In genomic region chr2:12152888-12153287, GRCh38 we compare ENCODE assay signal across 22 cellular contexts.
A peak's percentile ranks its signal among the peaks of the same experiment; 100 is the strongest.
DNase-seq lines count a peak whose midpoint lies in the region; ATAC-seq, FAIRE-seq and TF ChIP-seq lines count a peak whose summit lies in the region.
"Had no signal": no experiment of that assay in that cellular context is flagged by ENCODE, and none has a peak within 500 bp of the region (broad histone marks: within the 10 kb centered on the region; RNA-seq: fewer than 3 reads in every experiment).

No MANE protein-coding gene starts in this region.

- H3K4me2 ChIP-seq in HepG2 (ENCODE audit: low read depth, low read length) (no peak overlapping the region), K562 (ENCODE audit: insufficient read depth, low read length) (no peak overlapping the region)
- H3K4me2 ChIP-seq: A549; BLaER1 treated with 17β-estradiol and CSF1 and Interleukin-3, amounts not matched to agents 10 nM and 100 nM had no signal

- in situ Hi-C loops in HepG2 (cut with HindIII; ENCODE audit: extremely low pct_ligation_motif_present, low pct_unique_long_range_greater_than_20kb) (no loop called here), K562 (cut with MboI) (loop anchor here (25.0 kb wide), 1 partner anchor 559 kb away; the partner anchor contains the start of gene TRIB2)

- no peaks in the 10 kb centered on the region for H3K9me1 ChIP-seq in K562 (ENCODE audit: control insufficient read depth, insufficient read depth, low read length)

- ATAC-seq in HepG2 (no peak), right lobe of liver (no peak), K562 (no peak), GM18868 (IDR thresholded peaks at IDR 0.05; ENCODE audit: unreplicated experiment) (no peak)
- ATAC-seq: A549; CD8-positive, alpha-beta T cell had no signal

- TF ChIP-seq EP300 in HepG2 (IDR thresholded peaks at IDR 0.05; ENCODE audit: low read depth in 2 of 2, low read length in 2 of 2) (no peak), HepG2 (CRISPR knock-in tag; IDR thresholded peaks at IDR 0.05; ENCODE audit: borderline replicate concordance) (no peak), K562 (IDR thresholded peaks at IDR 0.05; ENCODE audit: low read length) (no peak)

- H3K4me3 ChIP-seq in HepG2 (replicated peaks in 1 of 3; ENCODE audit: insufficient read depth in 1 of 3, low read depth in 2 of 3, low read length in 3 of 3) (no peak overlapping the region), right lobe of liver (no peak overlapping the region), K562 (no peak overlapping the region), A673 (ENCODE audit: low read depth, low read length, poor library complexity, severe bottlenecking) (no peak overlapping the region)
- H3K4me3 ChIP-seq: A549; BLaER1 treated with 17β-estradiol and CSF1 and Interleukin-3, amounts not matched to agents 10 nM and 100 nM had no signal

- H3K79me2 ChIP-seq in HepG2 (ENCODE audit: insufficient read depth, low read length): no peaks in the 10 kb centered on the region
- no peaks in the 10 kb centered on the region for H3K79me2 ChIP-seq in K562 (ENCODE audit: control insufficient read depth, insufficient read depth, low read length)

- BruUV-seq in HepG2 (replicated peaks; lab: Mats Ljungman, UMichigan) (no TSS peak), K562 (replicated peaks; lab: Mats Ljungman, UMichigan) (no TSS peak), A673 (replicated peaks; lab: Mats Ljungman, UMichigan) (no TSS peak)

- WGBS in HepG2 (ENCODE audit: low lambda C conversion rate): 22% methylated on average over 3 of the region's 3 CpGs
- WGBS in right lobe of liver (ENCODE audit: insufficient coverage, low coverage, low lambda C conversion rate, missing lambda C conversion rate): 46% methylated on average over 3 of the region's 3 CpGs
- 49% methylated on average over 3 of the region's 3 CpGs for WGBS in K562 (ENCODE audit: insufficient coverage, low coverage, missing lambda C conversion rate)

- FAIRE-seq in HepG2 (lab: Jason Lieb, UNC) (no peak), K562 (lab: Jason Lieb, UNC) (no peak)
- FAIRE-seq: A549, D721Med, G401.6, GM12891 had no signal

- H4K20me1 ChIP-seq in HepG2 (ENCODE audit: insufficient read depth, low read length): no peaks in the 10 kb centered on the region
- H4K20me1 ChIP-seq in K562 (replicated peaks; ENCODE audit: control insufficient read depth, insufficient read depth, low read length): no peaks in the 10 kb centered on the region
- H4K20me1 ChIP-seq: BLaER1 treated with 17β-estradiol and CSF1 and Interleukin-3, amounts not matched to agents 10 nM and 100 nM had no signal

- POLR2A ChIA-PET in HepG2 (lab: Yijun Ruan, JAX): no interaction called here
- POLR2A ChIA-PET in K562 (lab: Yijun Ruan, JAX): interaction anchor here (1.4 kb wide), 1 partner anchor 13 kb away, joined by 3 read pairs; no protein-coding TSS in a partner anchor
- POLR2A ChIA-PET in A673 (lab: Charles Lee; ENCODE audit: low non-redundant PET): no interaction called here

- H3K27ac ChIP-seq in HepG2 (ENCODE audit: extremely low read length, insufficient read depth, low read length) (no peak overlapping the region), right lobe of liver (no peak overlapping the region), K562 (ENCODE audit: extremely low read depth, low read depth, low read length) (no peak overlapping the region), A673 (ENCODE audit: low read depth, low read length, poor library complexity, severe bottlenecking) (no peak overlapping the region)
- H3K27ac ChIP-seq: 22Rv1; A549; BLaER1 treated with 17β-estradiol and CSF1 and Interleukin-3, amounts not matched to agents 10 nM and 100 nM; C4-2B had no signal

- H3K9me3 ChIP-seq in HepG2 (ENCODE audit: low read length): no peaks in the 10 kb centered on the region
- no peaks in the 10 kb centered on the region for H3K9me3 ChIP-seq in right lobe of liver
- no peaks in the 10 kb centered on the region for H3K9me3 ChIP-seq in K562 (replicated peaks; ENCODE audit: control insufficient read depth, insufficient read depth, low read depth, low read length)
- no peaks in the 10 kb centered on the region for H3K9me3 ChIP-seq in A673 (ENCODE audit: low read depth, low read length, poor library complexity, severe bottlenecking)
- H3K9me3 ChIP-seq: A549, Caco-2 had no signal

- peak; percentile 10 for DNase-seq in DMS153 (lab: John Stamatoyannopoulos, UW)
- no peak for DNase-seq in DMS153 treated with DMSO at 0.1 percent for 48 hours (lab: John Stamatoyannopoulos, UW; ENCODE audit: unreplicated experiment)
- no peak for DNase-seq in HepG2 (ENCODE audit: low spot score)
- DNase-seq in right lobe of liver: no peak
- peak; percentile 46 for DNase-seq in NCI-H748 (lab: John Stamatoyannopoulos, UW; ENCODE audit: unreplicated experiment)
- DNase-seq in K562 (ENCODE audit: extremely low read depth in 1 of 4, low spot score in 3 of 4): no peak
- no peak for DNase-seq in A673 (ENCODE audit: low spot score)
- DNase-seq: ACHN; Caco-2; Calu3; CD4-positive, alpha-beta T cell; CD8-positive, alpha-beta T cell; DMS79 treated with DMSO at 0.1 percent for 48 hours; GF-D8 had no signal

- no peak for TF ChIP-seq RAD21 in HepG2 (CRISPR knock-in tag; IDR thresholded peaks at IDR 0.05)
- TF ChIP-seq RAD21 in K562 (CRISPR knock-in tag; conservative IDR thresholded peaks at IDR 0.05 in 1 of 2, IDR thresholded peaks at IDR 0.05 in 1 of 2): no peak

- TF ChIP-seq CTCF in HepG2 (CRISPR knock-in tag; IDR thresholded peaks at IDR 0.05) (no peak), right lobe of liver (IDR thresholded peaks at IDR 0.05) (no peak), K562 (IDR thresholded peaks at IDR 0.05 in 2 of 3, conservative IDR thresholded peaks at IDR 0.05 in 1 of 3; ENCODE audit: insufficient read depth in 2 of 3, low read depth in 1 of 3, low read length in 3 of 3) (no peak), A673 (conservative IDR thresholded peaks at IDR 0.05; ENCODE audit: low read depth, low read length) (no peak)

- H2AFZ ChIP-seq in HepG2 (ENCODE audit: low read length): no peak overlapping the region
- H2AFZ ChIP-seq in K562 (ENCODE audit: low read depth, low read length): no peak overlapping the region

- no peak for TF ChIP-seq POLR2A in HepG2 (IDR thresholded peaks at IDR 0.05; ENCODE audit: insufficient read depth in 1 of 2, low read depth in 2 of 2, low read length in 2 of 2)
- no peak for TF ChIP-seq POLR2A in right lobe of liver (IDR thresholded peaks at IDR 0.05)
- no peak for TF ChIP-seq POLR2A in K562 (conservative IDR thresholded peaks at IDR 0.05)

- intact Hi-C loops in HepG2 (cut with micrococcal nuclease; ENCODE audit: unreplicated experiment) (no loop called here), right lobe of liver (cut with DNase I) (no loop called here), K562 (cut with micrococcal nuclease) (no loop called here), A673 (cut with micrococcal nuclease; ENCODE audit: unreplicated experiment) (no loop called here)

- H3K9ac ChIP-seq in HepG2 (ENCODE audit: insufficient read depth, low read depth, low read length) (no peak overlapping the region), K562 (ENCODE audit: insufficient read depth in 1 of 2, low read depth in 2 of 2, low read length in 2 of 2) (no peak overlapping the region)
- H3K9ac ChIP-seq: BLaER1 treated with 17β-estradiol and CSF1 and Interleukin-3, amounts not matched to agents 10 nM and 100 nM had no signal

- H3K4me1 ChIP-seq in HepG2 (ENCODE audit: insufficient read depth, low read length): no peaks in the 10 kb centered on the region
- no peaks in the 10 kb centered on the region for H3K4me1 ChIP-seq in right lobe of liver
- peaks cover 5 to 21% of the 10 kb centered on the region in 2 experiments for H3K4me1 ChIP-seq in K562 (replicated peaks in 1 of 2; ENCODE audit: control insufficient read depth in 2 of 2, insufficient read depth in 2 of 2, low read length in 2 of 2)
- peaks cover 27% of the 10 kb centered on the region for H3K4me1 ChIP-seq in A673 (ENCODE audit: insufficient read depth, low read length, poor library complexity, severe bottlenecking)
- H3K4me1 ChIP-seq: A549, Caco-2 had no signal

- CTCF ChIA-PET in HepG2 (lab: Yijun Ruan, JAX; ENCODE audit: low intra/inter-chr PET ratio, low total read pairs) (no interaction called here), K562 (lab: Yijun Ruan, JAX; ENCODE audit: low intra/inter-chr PET ratio) (no interaction called here), A673 (lab: Charles Lee) (no interaction called here)

- H3K36me3 ChIP-seq in HepG2 (replicated peaks in 1 of 2; ENCODE audit: control insufficient read depth in 1 of 2, insufficient read depth in 2 of 2, low read length in 2 of 2) (no peaks in the 10 kb centered on the region), right lobe of liver (no peaks in the 10 kb centered on the region), K562 (ENCODE audit: control insufficient read depth, insufficient read depth, low read length) (no peaks in the 10 kb centered on the region), A673 (ENCODE audit: insufficient read depth, low read length, poor library complexity, severe bottlenecking) (no peaks in the 10 kb centered on the region)
- H3K36me3 ChIP-seq: BLaER1 treated with 17β-estradiol and CSF1 and Interleukin-3, amounts not matched to agents 10 nM and 100 nM had no signal

- H3K27me3 ChIP-seq in HepG2 (ENCODE audit: control insufficient read depth in 1 of 2, insufficient read depth in 2 of 2, low read length in 2 of 2): no peaks in the 10 kb centered on the region
- no peaks in the 10 kb centered on the region for H3K27me3 ChIP-seq in right lobe of liver
- no peaks in the 10 kb centered on the region for H3K27me3 ChIP-seq in K562 (ENCODE audit: control insufficient read depth in 2 of 2, insufficient read depth in 2 of 2, low read length in 2 of 2)
- H3K27me3 ChIP-seq in A673 (replicated peaks; ENCODE audit: insufficient read depth, low read depth, low read length, poor library complexity): no peaks in the 10 kb centered on the region
- H3K27me3 ChIP-seq: BLaER1 treated with 17β-estradiol and CSF1 and Interleukin-3, amounts not matched to agents 10 nM and 100 nM had no signal

TF ChIP-seq in HepG2, 621 proteins besides CTCF, POLR2A, EP300 and RAD21:
- TF ChIP-seq ASH2L (IDR thresholded peaks at IDR 0.05; ENCODE audit: insufficient read length, low read depth, low read length): no peak
- peak; percentile 75 for TF ChIP-seq HNRNPK (IDR thresholded peaks at IDR 0.05; ENCODE audit: low read depth, low read length, poor library complexity, severe bottlenecking)
- peak; percentile 43 for TF ChIP-seq SRSF9 (IDR thresholded peaks at IDR 0.05; ENCODE audit: borderline replicate concordance, insufficient read depth, low read depth, low read length, poor library complexity, severe bottlenecking)

TF ChIP-seq in K562, 482 proteins besides CTCF, POLR2A, EP300 and RAD21 (continues in another document):
- no peak for TF ChIP-seq ZNF511 (CRISPR knock-in tag; IDR thresholded peaks at IDR 0.05)

Comparison
In these comparisons a context has a peak if more than half of its experiments do, and no peak if none do; other contexts are left out.
1. DNase-seq: peak in DMS153 (single experiment) and NCI-H748 (single experiment); none in DMS153 treated with DMSO at 0.1 percent for 48 hours (single experiment), HepG2 (single experiment), right lobe of liver (0 of 3), K562 (0 of 4) and A673 (single experiment).